In the genomic region with DNA sequence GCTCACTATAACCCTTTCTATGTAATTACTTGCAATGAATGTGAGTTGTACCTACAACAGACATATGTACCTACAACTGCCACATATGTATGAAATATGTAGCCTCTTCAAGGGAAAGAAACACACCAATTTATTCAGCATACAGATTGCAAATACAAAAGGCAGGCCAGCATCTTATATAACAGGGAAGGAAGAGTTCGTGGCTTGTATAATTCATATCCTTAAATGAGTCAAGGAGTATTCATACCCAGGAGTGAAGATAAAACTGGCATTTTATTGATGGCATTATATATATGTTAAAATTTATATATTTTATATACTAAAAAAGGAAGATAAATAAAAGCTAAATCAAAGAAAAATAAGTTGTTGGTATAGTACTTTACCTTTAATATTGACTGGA, we compare ENCODE assay signal across 30 cellular contexts.
"Had no signal": no experiment of that assay in that cellular context is flagged by ENCODE, and none has a peak within 500 bp of the region (broad histone marks: within the 10 kb centered on the region; RNA-seq: fewer than 3 reads in every experiment).

No MANE protein-coding gene starts in this region.

- H3K27me3 Mint-ChIP-seq: activated CD4-positive, alpha-beta T cell treated with anti-CD3 and anti-CD28 coated beads, Interleukin-2, amount 10 ng/mL, durations not matched to agents 7 days and 5 days; activated T-helper 17 cell treated with anti-CD3 and anti-CD28 coated beads, Interleukin-2, amount 50 U/mL, for 72 hours had no signal

- H3K27ac Mint-ChIP-seq: activated CD4-positive, alpha-beta memory T cell treated with anti-CD3 and anti-CD28 coated beads, Interleukin-2, amount 10 ng/mL, durations not matched to agents 7 days and 5 days; activated CD4-positive, alpha-beta T cell treated with anti-CD3 and anti-CD28 coated beads for 36 hours; activated CD4-positive, alpha-beta T cell treated with anti-CD3 and anti-CD28 coated beads, Interleukin-2, amount 10 ng/mL, durations not matched to agents 7 days and 5 days; activated naive CD8-positive, alpha-beta T cell; activated T-helper 17 cell treated with anti-CD3 and anti-CD28 coated beads, Interleukin-2, amount 50 U/mL, for 72 hours; dendritic cell treated with granulocyte-macrophage colony-stimulating factor and Interleukin-4, amounts not matched to agents 40 ng/mL and 50 ng/mL, for 4 days; endodermal cell had no signal

- H3K4me1 Mint-ChIP-seq: activated CD4-positive, alpha-beta memory T cell treated with anti-CD3 and anti-CD28 coated beads, Interleukin-2, amount 10 ng/mL, durations not matched to agents 7 days and 5 days; activated CD4-positive, alpha-beta T cell treated with anti-CD3 and anti-CD28 coated beads for 36 hours; activated CD4-positive, alpha-beta T cell treated with anti-CD3 and anti-CD28 coated beads, Interleukin-2, amount 10 ng/mL, durations not matched to agents 7 days and 5 days; activated T-helper 17 cell treated with anti-CD3 and anti-CD28 coated beads, Interleukin-2, amount 50 U/mL, for 72 hours; central memory CD8-positive, alpha-beta T cell had no signal

- H3K27ac ChIP-seq: brain microvascular endothelial cell, coronary artery, dorsolateral prefrontal cortex, esophagus muscularis mucosa, gastroesophageal sphincter, heart left ventricle had no signal

- H3K27me3 ChIP-seq: brain microvascular endothelial cell, esophagus muscularis mucosa, gastroesophageal sphincter, heart left ventricle had no signal

- H3K9me3 Mint-ChIP-seq: activated CD4-positive, alpha-beta T cell treated with anti-CD3 and anti-CD28 coated beads, Interleukin-2, amount 10 ng/mL, durations not matched to agents 7 days and 5 days; central memory CD8-positive, alpha-beta T cell; endodermal cell had no signal

- DNase-seq: activated CD4-positive, alpha-beta memory T cell treated with anti-CD3 and anti-CD28 coated beads, Interleukin-2, amount 10 ng/mL, durations not matched to agents 7 days and 5 days; activated CD4-positive, alpha-beta T cell treated with anti-CD3 and anti-CD28 coated beads for 36 hours; activated CD4-positive, alpha-beta T cell treated with anti-CD3 and anti-CD28 coated beads, Interleukin-2, amount 10 ng/mL, durations not matched to agents 7 days and 5 days; activated CD4-positive, alpha-beta T cell treated with anti-CD3 and anti-CD28 coated beads, Interleukin-2, amount 50 U/mL, for 4 hours; activated CD4-positive, CD25-positive, alpha-beta regulatory T cell; activated CD4-positive, CD25-positive, alpha-beta regulatory T cell treated with anti-CD3 and anti-CD28 coated beads, Interleukin-2, amount 50 U/mL, for 72 hours; activated CD8-positive, alpha-beta memory T cell treated with anti-CD3 and anti-CD28 coated beads, Interleukin-2, amount 50 U/mL, for 48 hours; activated effector memory CD4-positive, alpha-beta T cell treated with Interleukin-2 at 50 U/mL for 16 hours; activated gamma-delta T cell treated with Interleukin-2 at 50 U/mL for 16 hours; activated naive CD4-positive, alpha-beta T cell treated with anti-CD3 and anti-CD28 coated beads, Interleukin-2, amount 50 U/mL, for 16 hours; activated naive CD4-positive, alpha-beta T cell treated with Interleukin-2 at 50 U/mL for 16 hours; activated T-cell treated with anti-CD3 and anti-CD28 coated beads for 4 hours; activated T-cell treated with anti-CD3 and anti-CD28 coated beads, Interleukin-2, amount 50 U/mL, for 4 hours; amniotic stem cell; anterior cingulate cortex; brain microvascular endothelial cell; dorsolateral prefrontal cortex; effector memory CD4-positive, alpha-beta T cell; endodermal cell; erythroblast; foreskin melanocyte; heart left ventricle; T-helper 2 cell had no signal

- H3K36me3 ChIP-seq: brain microvascular endothelial cell, esophagus muscularis mucosa, gastroesophageal sphincter, heart left ventricle had no signal

- H3K9me3 ChIP-seq: esophagus muscularis mucosa, gastroesophageal sphincter had no signal

- H3K4me3 ChIP-seq: coronary artery, dorsolateral prefrontal cortex, esophagus muscularis mucosa, gastroesophageal sphincter, heart left ventricle had no signal

- H3K4me3 Mint-ChIP-seq: activated CD4-positive, alpha-beta memory T cell treated with anti-CD3 and anti-CD28 coated beads, Interleukin-2, amount 10 ng/mL, durations not matched to agents 7 days and 5 days; activated CD4-positive, alpha-beta T cell treated with anti-CD3 and anti-CD28 coated beads for 36 hours; activated CD4-positive, alpha-beta T cell treated with anti-CD3 and anti-CD28 coated beads, Interleukin-2, amount 10 ng/mL, durations not matched to agents 7 days and 5 days; activated naive CD8-positive, alpha-beta T cell; activated T-cell treated with anti-CD3 and anti-CD28 coated beads, Interleukin-2, amount 50 U/mL, for 4 hours; activated T-helper 17 cell treated with anti-CD3 and anti-CD28 coated beads, Interleukin-2, amount 50 U/mL, for 72 hours; central memory CD8-positive, alpha-beta T cell; dendritic cell treated with granulocyte-macrophage colony-stimulating factor and Interleukin-4, amounts not matched to agents 40 ng/mL and 50 ng/mL, for 4 days; endodermal cell had no signal

- ATAC-seq: activated CD4-positive, alpha-beta T cell treated with anti-CD3 and anti-CD28 coated beads for 36 hours; activated T-cell treated with anti-CD3 and anti-CD28 coated beads, Interleukin-2, amount 50 U/mL, for 4 hours; activated T-helper 17 cell treated with anti-CD3 and anti-CD28 coated beads, Interleukin-2, amount 50 U/mL, for 72 hours; gastroesophageal sphincter; heart left ventricle had no signal

- H3K4me1 ChIP-seq: esophagus muscularis mucosa, gastroesophageal sphincter, heart left ventricle had no signal

- H3K36me3 Mint-ChIP-seq: activated naive CD8-positive, alpha-beta T cell had no signal
